ENCODE assay signal across 8 cellular contexts in the genomic region with DNA sequence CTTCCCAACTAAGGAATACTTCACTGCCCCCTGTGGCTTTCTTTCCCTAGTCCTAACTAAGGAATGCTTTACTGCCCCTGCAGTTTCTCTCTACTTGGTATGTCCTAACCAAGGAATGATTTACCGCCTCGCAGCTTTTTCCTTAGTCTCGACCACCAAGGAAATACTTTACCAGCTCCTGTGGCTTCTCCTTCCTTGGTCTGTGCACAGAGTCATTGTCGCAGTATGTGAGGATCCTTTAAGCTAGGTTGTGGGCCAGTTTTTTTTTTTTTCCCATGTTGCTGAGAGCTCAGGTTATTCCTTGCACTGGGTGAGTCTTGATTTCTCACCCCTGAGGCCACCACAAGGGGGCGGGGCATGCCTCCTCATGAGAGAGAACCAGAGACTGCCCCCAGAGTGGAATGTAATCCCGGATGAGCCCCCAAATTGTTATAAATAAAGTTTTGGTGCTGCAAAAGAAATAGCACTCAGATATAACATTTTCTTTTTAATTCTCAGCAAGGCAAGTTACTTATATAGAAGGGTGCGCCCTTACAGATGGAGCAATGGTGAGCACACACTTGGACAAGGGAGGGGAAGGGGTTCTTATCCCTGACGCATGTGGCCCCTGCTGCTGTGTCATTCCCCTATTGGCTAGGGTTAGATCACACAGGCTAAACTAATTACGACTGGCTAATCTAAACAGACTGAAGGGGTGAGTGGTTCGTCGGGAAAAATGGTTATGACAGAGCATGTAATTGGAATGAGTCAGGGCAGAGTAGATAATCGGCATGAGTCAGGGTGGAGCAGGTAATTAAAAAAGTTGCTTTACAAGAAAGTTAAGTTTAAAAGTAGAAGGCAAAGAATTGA. TPM values are rescaled to one million over a fixed set of nuclear protein-coding genes. Genes with fewer than 3 reads are reported as not detected.
DNase-seq lines count a peak whose midpoint lies in the region; ATAC-seq and TF ChIP-seq lines count a peak whose summit lies in the region.

No MANE protein-coding gene starts in this region.

- TF ChIP-seq CTCF in epithelial cell of esophagus (IDR thresholded peaks at IDR 0.05; ENCODE audit: insufficient read depth, low read depth, low read length, missing control alignments) (no peak), gastroesophageal sphincter (IDR thresholded peaks at IDR 0.05) (peak in 1 of 4 experiments; percentile 19), psoas muscle (IDR thresholded peaks at IDR 0.05) (no peak), dorsolateral prefrontal cortex (IDR thresholded peaks at IDR 0.05 in 54 of 56, conservative IDR thresholded peaks at IDR 0.05 in 2 of 56; ENCODE audit: low read depth in 1 of 56, partially characterized antibody in 56 of 56) (no peak)

- ATAC-seq in gastroesophageal sphincter (no peak), psoas muscle (no peak), GM18519 (IDR thresholded peaks at IDR 0.05; ENCODE audit: low FRiP score, unreplicated experiment) (no peak)

- TF ChIP-seq POLR2A in gastroesophageal sphincter (IDR thresholded peaks at IDR 0.05): no peak

- TF ChIP-seq EP300 in gastroesophageal sphincter (IDR thresholded peaks at IDR 0.05): no peak

- H3K4me3 ChIP-seq in epithelial cell of esophagus (ENCODE audit: low read length) (no peak overlapping the region), gastroesophageal sphincter (no peak overlapping the region), psoas muscle (no peak overlapping the region), dorsolateral prefrontal cortex (no peak overlapping the region)

- H3K4me1 ChIP-seq in gastroesophageal sphincter (no peaks in the 10 kb centered on the region), psoas muscle (no peaks in the 10 kb centered on the region)

- H3K27ac ChIP-seq in gastroesophageal sphincter (no peak overlapping the region), psoas muscle (no peak overlapping the region), dorsolateral prefrontal cortex (no peak overlapping the region)

- DNase-seq in A172 (ENCODE audit: low spot score) (peak; percentile 98), GM04504 (ENCODE audit: low read depth) (peak; percentile 53), OCI-M1 (lab: John Stamatoyannopoulos, UW) (peak; percentile 55), epithelial cell of esophagus (ENCODE audit: low read depth) (peak; percentile 83), psoas muscle (no peak), dorsolateral prefrontal cortex (no peak)

- WGBS in gastroesophageal sphincter (ENCODE audit: low coverage in 1 of 2), 2 donors: 83 to 88% methylated on average over 8 to 11 of the region's 12 CpGs
- 85 to 87% (median 86%) methylated on average over 12 of the region's 12 CpGs for WGBS in psoas muscle, 3 donors

- intact Hi-C loops in psoas muscle (cut with DNase I): no loop called here
- intact Hi-C loops in dorsolateral prefrontal cortex (cut with DNase I): no loop called here

- peaks cover 0 to 7% (median 0%) of the 10 kb centered on the region in 3 donors for H3K9me3 ChIP-seq in gastroesophageal sphincter
- no peaks in the 10 kb centered on the region for H3K9me3 ChIP-seq in psoas muscle

- no peaks in the 10 kb centered on the region for H3K36me3 ChIP-seq in gastroesophageal sphincter
- no peaks in the 10 kb centered on the region for H3K36me3 ChIP-seq in psoas muscle (ENCODE audit: insufficient read depth in 1 of 2, low read depth in 1 of 2)

- no peaks in the 10 kb centered on the region for H3K27me3 ChIP-seq in gastroesophageal sphincter
- H3K27me3 ChIP-seq in psoas muscle (ENCODE audit: insufficient read depth in 3 of 3, low read length in 2 of 3): no peaks in the 10 kb centered on the region
- H3K27me3 ChIP-seq in dorsolateral prefrontal cortex: no peaks in the 10 kb centered on the region

RNA-seq across cellular contexts. Expression of a gene that starts 27.0 kb away (rescaled TPM):
- 203 and 290 TPM in 2 replicates for total RNA-seq in A172 (2014; rRNA removed; shearing (Covaris generic))
- total RNA-seq in gastroesophageal sphincter: 100 to 1,000 TPM; 123 to 230 (median 151) TPM
- 100 to 1,000 TPM; 301 to 379 (median 314) TPM for total RNA-seq in psoas muscle
- polyA plus RNA-seq in psoas muscle: 100 to 1,000 TPM; 297 to 542 (median 382) TPM
- total RNA-seq in dorsolateral prefrontal cortex: 100 to 1,000 TPM in 106 of 120 experiments, 10 to 100 TPM in 14; 75.5 to 170 (median 127) TPM

RNA-seq across cellular contexts. Expression of a gene that starts 58.9 kb away (rescaled TPM):
- total RNA-seq in A172 (2014; rRNA removed; shearing (Covaris generic)): 0.07 TPM in 1 of 2 replicates, not detected in the other
- total RNA-seq in gastroesophageal sphincter (not detected), psoas muscle (under 1 TPM in 2 of 4 donors, not detected in 2; 0.40 to 0.46 TPM), dorsolateral prefrontal cortex (1 to 10 TPM in 64 of 120 experiments, under 1 TPM in 40, not detected in 16; 0.28 to 7.5 (median 1.3) TPM)
- under 1 TPM; 0.09 to 0.46 (median 0.13) TPM for polyA plus RNA-seq in psoas muscle

Comparison
In these comparisons a context has a peak if more than half of its experiments do, and no peak if none do; other contexts are left out.
1. DNase-seq: peak in A172 (single experiment), GM04504 (single experiment), OCI-M1 (single experiment) and epithelial cell of esophagus (single experiment); none in psoas muscle (0 of 2) and dorsolateral prefrontal cortex (0 of 10).